In the genomic region with DNA sequence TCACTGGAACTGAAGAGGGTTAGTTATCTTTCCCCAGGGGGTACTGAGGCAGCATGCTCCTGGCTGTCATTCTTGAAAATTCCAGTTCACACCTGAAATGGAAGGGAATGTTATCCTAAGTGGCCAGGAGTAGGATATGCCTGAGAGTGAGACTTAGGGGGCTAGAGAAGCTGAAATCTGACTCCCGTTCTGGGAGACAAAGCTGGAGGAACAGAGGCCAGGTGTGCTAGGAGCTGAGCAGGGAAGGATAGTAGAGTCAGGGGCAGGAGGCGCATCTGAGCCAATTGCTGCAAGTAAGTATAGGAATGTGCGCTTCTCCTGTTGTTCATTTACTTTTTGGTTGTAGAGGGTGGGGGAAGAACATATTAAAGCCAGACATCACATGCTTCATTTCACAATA, we compare ENCODE assay signal across 24 cellular contexts. TPM values are rescaled to one million over a fixed set of nuclear protein-coding genes. Genes with fewer than 3 reads are reported as not detected.
"Had no signal": no experiment of that assay in that cellular context is flagged by ENCODE, and none has a peak within 500 bp of the region (broad histone marks: within the 10 kb centered on the region; RNA-seq: fewer than 3 reads in every experiment).

No MANE protein-coding gene starts in this region.

- H3K36me3 ChIP-seq: heart right ventricle, left lung, ovary, spleen, thoracic aorta, tibial nerve, upper lobe of left lung had no signal

- H3K4me1 ChIP-seq: left lung, psoas muscle, spleen, tibial nerve, upper lobe of left lung had no signal

- ATAC-seq: heart right ventricle; left cardiac atrium; left lung; naive thymus-derived CD8-positive, alpha-beta T cell; psoas muscle; right cardiac atrium; stimulated activated naive B cell treated with anti-CD40 and anti-IgM and Interleukin-4, amounts not matched to agents 10 μg/mL and 1 μg/mL and 100 μg/mL, for 72 hours had no signal

- H3K27me3 Mint-ChIP-seq: stimulated activated naive B cell treated with anti-CD40 and anti-IgM and Interleukin-4, amounts not matched to agents 10 μg/mL and 1 μg/mL and 100 μg/mL, for 72 hours; stimulated activated naive CD8-positive, alpha-beta T cell treated with anti-CD3 and anti-CD28 coated beads, Interleukin-15, Interleukin-2, amounts not matched to agents 100 ng/mL and 50 ng/mL, for 24 hours had no signal

- H3K27ac Mint-ChIP-seq: stimulated activated naive B cell treated with anti-CD40 and anti-IgM and Interleukin-4, amounts not matched to agents 10 μg/mL and 1 μg/mL and 100 μg/mL, for 72 hours; stimulated activated naive CD8-positive, alpha-beta T cell treated with anti-CD3 and anti-CD28 coated beads, Interleukin-15, Interleukin-2, amounts not matched to agents 100 ng/mL and 50 ng/mL, for 24 hours had no signal

- H3K4me1 Mint-ChIP-seq: naive thymus-derived CD8-positive, alpha-beta T cell; stimulated activated naive B cell treated with anti-CD40 and anti-IgM and Interleukin-4, amounts not matched to agents 10 μg/mL and 1 μg/mL and 100 μg/mL, for 72 hours had no signal

- H3K4me3 Mint-ChIP-seq: naive thymus-derived CD8-positive, alpha-beta T cell; stimulated activated naive B cell treated with anti-CD40 and anti-IgM and Interleukin-4, amounts not matched to agents 10 μg/mL and 1 μg/mL and 100 μg/mL, for 72 hours; stimulated activated naive CD8-positive, alpha-beta T cell treated with anti-CD3 and anti-CD28 coated beads, Interleukin-15, Interleukin-2, amounts not matched to agents 100 ng/mL and 50 ng/mL, for 24 hours had no signal

- H3K27me3 ChIP-seq: heart right ventricle, left lung, ovary, spleen, tibial nerve, upper lobe of left lung had no signal

- H3K4me3 ChIP-seq: dorsolateral prefrontal cortex, heart right ventricle, left lung, ovary, psoas muscle, skin epidermis, spleen, thoracic aorta, tibial nerve, upper lobe of left lung had no signal

- H3K27ac ChIP-seq: dorsolateral prefrontal cortex, heart right ventricle, left lung, ovary, psoas muscle, spleen, thoracic aorta, tibial nerve, upper lobe of left lung had no signal

- H3K36me3 Mint-ChIP-seq: naive thymus-derived CD8-positive, alpha-beta T cell; stimulated activated naive B cell treated with anti-CD40 and anti-IgM and Interleukin-4, amounts not matched to agents 10 μg/mL and 1 μg/mL and 100 μg/mL, for 72 hours had no signal

- H3K9me3 ChIP-seq: heart right ventricle, left lung, ovary, psoas muscle, thoracic aorta, tibial nerve, upper lobe of left lung had no signal

- DNase-seq: cerebellar nuclear complex; dorsolateral prefrontal cortex; effector CD4-positive, alpha-beta T cell; foreskin melanocyte; glutamatergic neuron; heart right ventricle; hippocampal formation; left cardiac atrium; left lung; mesenchymal stem cell; naive thymus-derived CD8-positive, alpha-beta T cell; occipital lobe; ovary; posterior cingulate gyrus; psoas muscle; right cardiac atrium; spleen; stimulated activated CD4-positive, alpha-beta T cell treated with anti-CD3 and anti-CD28 coated beads, Interleukin-4, amount 100 ng/mL, for 4 hours; stimulated activated naive B cell treated with anti-CD40 and anti-IgM and Interleukin-4, amounts not matched to agents 10 μg/mL and 1 μg/mL and 100 μg/mL, for 72 hours; upper lobe of left lung had no signal

RNA-seq across cellular contexts. Expression of gene KIAA1217, which starts 58.1 kb away (rescaled TPM):
- total RNA-seq: naive thymus-derived CD8-positive, alpha-beta T cell had no signal
- polyA plus RNA-seq: naive thymus-derived CD8-positive, alpha-beta T cell had no signal
